14 cellular contexts compared by ENCODE assay signal in genomic region chr11:64123102-64123434, GRCh38. TPM values are rescaled to one million over a fixed set of nuclear protein-coding genes. Genes with fewer than 3 reads are reported as not detected.
DNase-seq lines count a peak whose midpoint lies in the region; ATAC-seq and TF ChIP-seq lines count a peak whose summit lies in the region.
"Had no signal": no experiment of that assay in that cellular context is flagged by ENCODE, and none has a peak within 500 bp of the region (broad histone marks: within the 10 kb centered on the region; RNA-seq: fewer than 3 reads in every experiment).

No MANE protein-coding gene starts in this region.

- no peak overlapping the region for H2BK12ac ChIP-seq in H9 (ENCODE audit: insufficient read length, low read depth, low read length)

- no peaks in the 10 kb centered on the region for H3K9me3 Mint-ChIP-seq in H9
- H3K9me3 Mint-ChIP-seq: activated T-helper 17 cell treated with anti-CD3 and anti-CD28 coated beads, Interleukin-2, amount 50 U/mL, for 72 hours; neural crest cell; T-helper 1 cell treated with Interleukin-12 subunit alpha and Interleukin-12 subunit beta and Interleukin-4 antibody, amounts not matched to agents 30 μg/mL and 1 μg/mL, for 36 hours had no signal

- DNase-seq in NCI-H1417 (lab: John Stamatoyannopoulos, UW) (peak; percentile 57 to 79 (median 62)), NCI-H1417 treated with DMSO at 0.1 percent for 48 hours (lab: John Stamatoyannopoulos, UW) (no peak), NCI-H510A (lab: John Stamatoyannopoulos, UW) (peak; percentile 68), left ventricle myocardium inferior (peak; percentile 69), H9 (no peak), Peyer's patch (no peak)
- DNase-seq: 8988T; activated CD4-positive, alpha-beta T cell treated with anti-CD3 and anti-CD28 coated beads, Interleukin-2, amount 50 U/mL, for 1 hour; spleen had no signal

- no peak overlapping the region for H3K56ac ChIP-seq in H9 (ENCODE audit: insufficient read length, low read depth, low read length)

- H3K36me3 Mint-ChIP-seq in H9 (ENCODE audit: insufficient read depth in 1 of 3, low read depth in 3 of 3), result peaks cover 0 to 3% (median 0%) of the 10 kb centered on the region in 3 experiments; a peak in 2 of 7 replicates

- H3K14ac ChIP-seq in H9 (ENCODE audit: insufficient read depth, low read length), result no peak overlapping the region

- no peak overlapping the region for H2AK5ac ChIP-seq in H9 (ENCODE audit: insufficient read length, low read length)

- H3K9me3 ChIP-seq in left ventricle myocardium inferior (replicated peaks) (no peaks in the 10 kb centered on the region), stomach smooth muscle (ENCODE audit: control insufficient read depth in 2 of 2, low read length in 2 of 2) (no peaks in the 10 kb centered on the region), H9 (ENCODE audit: control insufficient read depth, low read depth, low read length) (no peaks in the 10 kb centered on the region), Peyer's patch (no peaks in the 10 kb centered on the region)
- H3K9me3 ChIP-seq: spleen had no signal

- H3K27me3 ChIP-seq in left ventricle myocardium inferior (ENCODE audit: low read depth), result no peaks in the 10 kb centered on the region
- H3K27me3 ChIP-seq in stomach smooth muscle (ENCODE audit: control insufficient read depth in 1 of 2, insufficient read depth in 2 of 2, low read length in 2 of 2), result no peaks in the 10 kb centered on the region
- no peaks in the 10 kb centered on the region; the same call in 1 of the 2 replicates for H3K27me3 ChIP-seq in H9 (ENCODE audit: insufficient read depth, low read length)
- H3K27me3 ChIP-seq in Peyer's patch, result no peaks in the 10 kb centered on the region

- intact Hi-C loops in left ventricle myocardium inferior (cut with micrococcal nuclease), result no loop called here

- no peak overlapping the region for H4K5ac ChIP-seq in H9 (ENCODE audit: insufficient read length, low read depth, low read length)

- no peak overlapping the region for H2BK5ac ChIP-seq in H9 (ENCODE audit: insufficient read length, low read length)

- H3K36me3 ChIP-seq in left ventricle myocardium inferior (no peaks in the 10 kb centered on the region), stomach smooth muscle (ENCODE audit: control insufficient read depth in 2 of 2, insufficient read depth in 2 of 2, low read length in 2 of 2) (no peaks in the 10 kb centered on the region), Peyer's patch (no peaks in the 10 kb centered on the region)
- H3K36me3 ChIP-seq: spleen had no signal

- no peak overlapping the region for H4K91ac ChIP-seq in H9 (ENCODE audit: insufficient read length, low read depth, low read length)

- no CpG with 5 or more reads among the region's 16 CpGs for WGBS in H9 (ENCODE audit: extremely low coverage, insufficient read length, low lambda C conversion rate)

- H3T11ph ChIP-seq in H9 (ENCODE audit: low read length), result no peak overlapping the region

- no peak overlapping the region for H3K4me2 ChIP-seq in H9 (ENCODE audit: insufficient read depth, insufficient read length, low read length)

- H3K23me2 ChIP-seq in H9 (ENCODE audit: insufficient read length, low read depth, low read length, poor library complexity, severe bottlenecking), result peaks cover 3% of the 10 kb centered on the region

- no peak for ATAC-seq in GM21360 (IDR thresholded peaks at IDR 0.05; ENCODE audit: unreplicated experiment)
- ATAC-seq: activated T-helper 17 cell treated with anti-CD3 and anti-CD28 coated beads, Interleukin-2, amount 50 U/mL, for 72 hours had no signal

- H4K8ac ChIP-seq in H9 (replicated peaks; ENCODE audit: insufficient read length, low read depth, low read length), result no peak overlapping the region

- H3K27me3 Mint-ChIP-seq in H9 (ENCODE audit: low read depth), result peaks cover 27% of the 10 kb centered on the region
- H3K27me3 Mint-ChIP-seq: activated T-helper 17 cell treated with anti-CD3 and anti-CD28 coated beads, Interleukin-2, amount 50 U/mL, for 72 hours had no signal

- no peak overlapping the region for H2BK20ac ChIP-seq in H9 (ENCODE audit: low read depth, low read length, poor library complexity, severe bottlenecking)

- no peaks in the 10 kb centered on the region for H3K79me1 ChIP-seq in H9 (ENCODE audit: insufficient read depth, low read depth, low read length, poor library complexity, severe bottlenecking)

- H2BK15ac ChIP-seq in H9 (ENCODE audit: low read depth, low read length), result no peak overlapping the region

- H3K23ac ChIP-seq in H9 (ENCODE audit: insufficient read length, low read depth, low read length), result no peak overlapping the region

- no peak overlapping the region for H3K18ac ChIP-seq in H9 (ENCODE audit: insufficient read length, low read depth, low read length)

- no peak overlapping the region for H2BK120ac ChIP-seq in H9 (ENCODE audit: low read depth, low read length, poor library complexity, severe bottlenecking)

- H3K4ac ChIP-seq in H9 (ENCODE audit: low read depth, low read length), result no peak overlapping the region

- H3K4me3 Mint-ChIP-seq in H9, result no peak overlapping the region
- H3K4me3 Mint-ChIP-seq: activated T-helper 17 cell treated with anti-CD3 and anti-CD28 coated beads, Interleukin-2, amount 50 U/mL, for 72 hours; neural crest cell; T-helper 1 cell treated with Interleukin-12 subunit alpha and Interleukin-12 subunit beta and Interleukin-4 antibody, amounts not matched to agents 30 μg/mL and 1 μg/mL, for 36 hours had no signal

- H3K27ac ChIP-seq in left ventricle myocardium inferior (replicated peaks), result no peak overlapping the region
- H3K27ac ChIP-seq in stomach smooth muscle (ENCODE audit: low read length), result peak overlapping the region; percentile 60
- no peak overlapping the region for H3K27ac ChIP-seq in H9 (ENCODE audit: insufficient read length, low read depth, low read length)
- H3K27ac ChIP-seq in Peyer's patch, result no peak overlapping the region
- H3K27ac ChIP-seq: spleen had no signal

- H4K20me1 ChIP-seq in H9 (ENCODE audit: control insufficient read depth, insufficient read depth, insufficient read length), result no peaks in the 10 kb centered on the region

- TF ChIP-seq CTCF in left ventricle myocardium inferior (IDR thresholded peaks at IDR 0.05; ENCODE audit: borderline replicate concordance), result no peak
- no peak for TF ChIP-seq CTCF in H9 (conservative IDR thresholded peaks at IDR 0.05)
- TF ChIP-seq CTCF in Peyer's patch (IDR thresholded peaks at IDR 0.05), result no peak

- TF ChIP-seq POLR2A in Peyer's patch (IDR thresholded peaks at IDR 0.05), result no peak

- H3K4me1 Mint-ChIP-seq in H9, result peaks cover 33 to 62% of the 10 kb centered on the region in 2 experiments
- H3K4me1 Mint-ChIP-seq: activated T-helper 17 cell treated with anti-CD3 and anti-CD28 coated beads, Interleukin-2, amount 50 U/mL, for 72 hours had no signal

- peak overlapping the region in 1 of 2 donors; percentile 15 for H3K9ac ChIP-seq in stomach smooth muscle (ENCODE audit: low read length in 2 of 2)
- no peak overlapping the region for H3K9ac ChIP-seq in H9 (ENCODE audit: extremely low read depth, insufficient read length, low read length)

- H3K4me1 ChIP-seq in left ventricle myocardium inferior, result peaks cover 32% of the 10 kb centered on the region
- peaks cover 29% of the 10 kb centered on the region for H3K4me1 ChIP-seq in stomach smooth muscle (ENCODE audit: control insufficient read depth, insufficient read depth, low read length)
- peaks cover 7% of the 10 kb centered on the region; the same call in 1 of the 2 replicates for H3K4me1 ChIP-seq in H9 (ENCODE audit: insufficient read depth, low read length)
- no peaks in the 10 kb centered on the region for H3K4me1 ChIP-seq in Peyer's patch
- H3K4me1 ChIP-seq: spleen had no signal

- H3K79me2 ChIP-seq in H9 (ENCODE audit: insufficient read depth, low read length), result no peaks in the 10 kb centered on the region

- H3K27ac Mint-ChIP-seq in H9, result no peak overlapping the region
- H3K27ac Mint-ChIP-seq: activated T-helper 17 cell treated with anti-CD3 and anti-CD28 coated beads, Interleukin-2, amount 50 U/mL, for 72 hours; T-helper 1 cell treated with Interleukin-12 subunit alpha and Interleukin-12 subunit beta and Interleukin-4 antibody, amounts not matched to agents 30 μg/mL and 1 μg/mL, for 36 hours had no signal

- H2AFZ ChIP-seq in H9 (ENCODE audit: low read length), result no peak overlapping the region

- H3K4me3 ChIP-seq in left ventricle myocardium inferior, result no peak overlapping the region
- peak overlapping the region in 1 of 2 donors; percentile 40 for H3K4me3 ChIP-seq in stomach smooth muscle (ENCODE audit: low read length in 2 of 2)
- no peak overlapping the region for H3K4me3 ChIP-seq in Peyer's patch
- H3K4me3 ChIP-seq: spleen had no signal

RNA-seq across cellular contexts. Expression of gene MACROD1, which starts 42.8 kb away (rescaled TPM):
- total RNA-seq in left ventricle myocardium inferior (127 TPM), H9 (2021) (18.3 and 21.2 TPM in 2 replicates), Peyer's patch (10 to 100 TPM; 17.1 to 30.0 (median 29.3) TPM)

Comparison
In these comparisons a context has a peak if more than half of its experiments do, and no peak if none do; other contexts are left out.
1. DNase-seq: peak in NCI-H1417 (3 of 3), NCI-H510A (single experiment) and left ventricle myocardium inferior (single experiment); none in NCI-H1417 treated with DMSO at 0.1 percent for 48 hours (single experiment), H9 (single experiment) and Peyer's patch (0 of 3).